In the genomic region with DNA sequence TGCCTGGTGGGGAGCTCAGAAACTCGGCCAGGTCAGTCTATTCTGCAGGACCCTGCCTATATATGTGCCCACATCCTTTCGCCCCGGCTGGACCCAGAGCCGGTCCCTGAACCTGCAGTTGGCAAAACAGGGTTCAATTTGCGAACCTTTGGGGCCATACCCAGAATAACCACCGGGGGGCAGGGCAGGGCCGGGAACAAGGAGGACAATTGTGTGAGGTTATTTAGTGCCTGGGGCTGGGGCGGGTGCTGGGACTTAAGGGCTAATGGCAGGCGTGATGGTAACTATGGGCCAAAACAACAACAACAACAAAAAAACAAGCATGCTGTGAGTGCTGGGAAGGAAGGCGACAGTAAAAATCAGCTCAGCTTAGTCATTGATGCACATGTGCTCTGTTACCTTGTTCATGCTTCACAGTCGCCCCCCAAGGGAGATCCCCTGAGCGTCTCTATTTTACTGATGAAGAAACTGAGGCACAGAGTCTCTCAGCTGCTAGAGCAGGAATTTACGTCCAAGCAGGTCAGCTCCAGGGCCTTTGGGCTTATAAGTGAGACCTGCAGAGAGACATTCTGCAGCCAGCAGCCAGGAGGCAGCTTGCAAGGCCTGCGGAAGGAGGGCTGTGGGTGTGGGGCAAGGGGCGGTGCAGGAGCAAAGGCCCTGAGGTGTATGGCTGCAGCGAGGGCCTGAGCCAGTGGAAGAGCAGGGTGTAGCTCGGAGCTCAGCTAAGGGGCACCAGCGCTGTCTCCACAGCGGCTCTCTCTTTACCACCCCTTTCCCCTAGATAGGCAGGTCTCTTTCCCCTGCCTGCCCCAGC, we compare ENCODE assay signal across 8 cellular contexts.
A peak's percentile ranks its signal among the peaks of the same experiment; 100 is the strongest.
DNase-seq lines count a peak whose midpoint lies in the region; ATAC-seq and TF ChIP-seq lines count a peak whose summit lies in the region.

No MANE protein-coding gene starts in this region.

- peaks cover 0 to 7% (median under 1%) of the 10 kb centered on the region in 4 donors for H3K4me1 Mint-ChIP-seq in CD4-positive, CD25-positive, alpha-beta regulatory T cell
- no peaks in the 10 kb centered on the region for H3K4me1 Mint-ChIP-seq in activated CD8-positive, alpha-beta memory T cell treated with anti-CD3 and anti-CD28 coated beads, Interleukin-2, amount 10 ng/mL, durations not matched to agents 7 days and 5 days
- peaks cover 0 to 7% (median 5%) of the 10 kb centered on the region in 3 donors for H3K4me1 Mint-ChIP-seq in naive B cell

- H3K36me3 ChIP-seq in CD4-positive, CD25-positive, alpha-beta regulatory T cell (ENCODE audit: control insufficient read depth, insufficient read depth, low read length): peaks cover 8% of the 10 kb centered on the region
- H3K36me3 ChIP-seq in H7 (replicated peaks; ENCODE audit: control insufficient read depth, insufficient read depth, low read length): no peaks in the 10 kb centered on the region; the same call in 1 of the 2 replicates
- peaks cover 6 to 24% (median 21%) of the 10 kb centered on the region in 4 donors for H3K36me3 ChIP-seq in stomach

- 29 to 43% (median 42%) methylated on average over 18 to 19 of the region's 19 CpGs for WGBS in stomach, 5 donors

- peak; percentile 13 to 33 for ATAC-seq in CD4-positive, CD25-positive, alpha-beta regulatory T cell (ENCODE audit: low read depth in 2 of 2)
- ATAC-seq in activated CD8-positive, alpha-beta memory T cell treated with anti-CD3 and anti-CD28 coated beads, Interleukin-2, amount 10 ng/mL, durations not matched to agents 7 days and 5 days: peak; percentile 59
- ATAC-seq in esophagus mucosa (peak; percentile 49), naive B cell (ENCODE audit: low read depth in 2 of 2) (peak; percentile 21 to 27), GM19328 (IDR thresholded peaks at IDR 0.05; ENCODE audit: unreplicated experiment) (no peak)

- peak in 5 of 7 experiments; percentile 70 to 85 (median 82) for TF ChIP-seq CTCF in stomach (IDR thresholded peaks at IDR 0.05)

- no peak for TF ChIP-seq POLR2A in stomach (IDR thresholded peaks at IDR 0.05)

- CTCF ChIA-PET in activated CD8-positive, alpha-beta memory T cell treated with anti-CD3 and anti-CD28 coated beads, Interleukin-2, amount 10 ng/mL, durations not matched to agents 7 days and 5 days (lab: Charles Lee): interaction anchor here (1.4 to 2.8 kb wide), 3 partner anchors 17 to 281 kb away, joined by 3 to 34 read pairs (median 4); no protein-coding TSS in a partner anchor

- intact Hi-C loops in stomach (cut with DNase I; ENCODE audit: low total_unique reads): loop anchor here (5.0 kb wide), 1 partner anchor 270 kb away; no protein-coding TSS in a partner anchor

- peaks cover 0 to 2% (median 0%) of the 10 kb centered on the region in 7 donors for H3K9me3 Mint-ChIP-seq in CD4-positive, CD25-positive, alpha-beta regulatory T cell
- no peaks in the 10 kb centered on the region for H3K9me3 Mint-ChIP-seq in activated CD8-positive, alpha-beta memory T cell treated with anti-CD3 and anti-CD28 coated beads, Interleukin-2, amount 10 ng/mL, durations not matched to agents 7 days and 5 days (ENCODE audit: low read depth)
- H3K9me3 Mint-ChIP-seq in naive B cell: peaks cover 0 to 6% (median 1%) of the 10 kb centered on the region in 7 donors

- H3K27me3 Mint-ChIP-seq in CD4-positive, CD25-positive, alpha-beta regulatory T cell: peaks cover 4% of the 10 kb centered on the region
- no peaks in the 10 kb centered on the region for H3K27me3 Mint-ChIP-seq in activated CD8-positive, alpha-beta memory T cell treated with anti-CD3 and anti-CD28 coated beads, Interleukin-2, amount 10 ng/mL, durations not matched to agents 7 days and 5 days
- peaks cover 11 to 34% (median 31%) of the 10 kb centered on the region in 3 donors for H3K27me3 Mint-ChIP-seq in naive B cell

- no peak overlapping the region for H3K27ac ChIP-seq in CD4-positive, CD25-positive, alpha-beta regulatory T cell (ENCODE audit: insufficient read depth, low read length, poor library complexity, severe bottlenecking)
- peak overlapping the region in 2 of 5 donors; percentile 80 to 86 for H3K27ac ChIP-seq in stomach

- H3K36me3 Mint-ChIP-seq in CD4-positive, CD25-positive, alpha-beta regulatory T cell: no peaks in the 10 kb centered on the region
- H3K36me3 Mint-ChIP-seq in activated CD8-positive, alpha-beta memory T cell treated with anti-CD3 and anti-CD28 coated beads, Interleukin-2, amount 10 ng/mL, durations not matched to agents 7 days and 5 days: peaks cover 2% of the 10 kb centered on the region
- H3K36me3 Mint-ChIP-seq in naive B cell: peaks cover 0 to 8% of the 10 kb centered on the region in 2 donors

- DNase-seq in CD4-positive, CD25-positive, alpha-beta regulatory T cell: peak; percentile 22 to 66 (median 41)
- DNase-seq in H7 (peak; percentile 94), NCI-H69 (lab: John Stamatoyannopoulos, UW) (peak; percentile 79), naive B cell (peak; percentile 29), stomach (peak; percentile 77)
- DNase-seq in activated CD8-positive, alpha-beta memory T cell treated with anti-CD3 and anti-CD28 coated beads, Interleukin-2, amount 10 ng/mL, durations not matched to agents 7 days and 5 days: peak; percentile 68

- H3K27me3 ChIP-seq in CD4-positive, CD25-positive, alpha-beta regulatory T cell (ENCODE audit: control insufficient read depth, insufficient read depth, low read length): no peaks in the 10 kb centered on the region
- H3K27me3 ChIP-seq in H7 (ENCODE audit: control insufficient read depth, insufficient read depth, low read length) (no peaks in the 10 kb centered on the region), stomach (no peaks in the 10 kb centered on the region)

- TF ChIP-seq EP300 in stomach (IDR thresholded peaks at IDR 0.05): no peak

- no peaks in the 10 kb centered on the region for H3K4me1 ChIP-seq in CD4-positive, CD25-positive, alpha-beta regulatory T cell (ENCODE audit: control insufficient read depth, insufficient read depth, low read length, poor library complexity, severe bottlenecking)
- H3K4me1 ChIP-seq in stomach: peaks cover 0 to 51% (median 29%) of the 10 kb centered on the region in 4 donors

- H3K4me3 ChIP-seq in CD4-positive, CD25-positive, alpha-beta regulatory T cell (ENCODE audit: low read depth, low read length): no peak overlapping the region
- H3K4me3 ChIP-seq in H7 (ENCODE audit: insufficient read depth, low read depth, low read length): no peak overlapping the region
- H3K4me3 ChIP-seq in stomach: no peak overlapping the region

- peaks cover 0 to 2% of the 10 kb centered on the region in 2 experiments for H3K9me3 ChIP-seq in CD4-positive, CD25-positive, alpha-beta regulatory T cell (ENCODE audit: control insufficient read depth in 2 of 2, low read length in 2 of 2)
- no peaks in the 10 kb centered on the region for H3K9me3 ChIP-seq in stomach

- no peak overlapping the region for H3K27ac Mint-ChIP-seq in CD4-positive, CD25-positive, alpha-beta regulatory T cell
- no peak overlapping the region for H3K27ac Mint-ChIP-seq in activated CD8-positive, alpha-beta memory T cell treated with anti-CD3 and anti-CD28 coated beads, Interleukin-2, amount 10 ng/mL, durations not matched to agents 7 days and 5 days
- H3K27ac Mint-ChIP-seq in naive B cell: peak overlapping the region in 1 of 6 donors; percentile 29

- no peak overlapping the region for H3K4me3 Mint-ChIP-seq in CD4-positive, CD25-positive, alpha-beta regulatory T cell
- no peak overlapping the region for H3K4me3 Mint-ChIP-seq in activated CD8-positive, alpha-beta memory T cell treated with anti-CD3 and anti-CD28 coated beads, Interleukin-2, amount 10 ng/mL, durations not matched to agents 7 days and 5 days
- H3K4me3 Mint-ChIP-seq in naive B cell: no peak overlapping the region

Comparison
In these comparisons a context has a peak if more than half of its experiments do, and no peak if none do; other contexts are left out.
1. DNase-seq: peak in every context shown above with its lines; median percentile 94 in H7; 79 in NCI-H69; 77 in stomach; 68 in activated CD8-positive, alpha-beta memory T cell treated with anti-CD3 and anti-CD28 coated beads, Interleukin-2, amount 10 ng/mL, durations not matched to agents 7 days and 5 days; 41 in CD4-positive, CD25-positive, alpha-beta regulatory T cell; 29 in naive B cell.